Comparison of ENCODE assay signal across 8 cellular contexts in the genomic region with DNA sequence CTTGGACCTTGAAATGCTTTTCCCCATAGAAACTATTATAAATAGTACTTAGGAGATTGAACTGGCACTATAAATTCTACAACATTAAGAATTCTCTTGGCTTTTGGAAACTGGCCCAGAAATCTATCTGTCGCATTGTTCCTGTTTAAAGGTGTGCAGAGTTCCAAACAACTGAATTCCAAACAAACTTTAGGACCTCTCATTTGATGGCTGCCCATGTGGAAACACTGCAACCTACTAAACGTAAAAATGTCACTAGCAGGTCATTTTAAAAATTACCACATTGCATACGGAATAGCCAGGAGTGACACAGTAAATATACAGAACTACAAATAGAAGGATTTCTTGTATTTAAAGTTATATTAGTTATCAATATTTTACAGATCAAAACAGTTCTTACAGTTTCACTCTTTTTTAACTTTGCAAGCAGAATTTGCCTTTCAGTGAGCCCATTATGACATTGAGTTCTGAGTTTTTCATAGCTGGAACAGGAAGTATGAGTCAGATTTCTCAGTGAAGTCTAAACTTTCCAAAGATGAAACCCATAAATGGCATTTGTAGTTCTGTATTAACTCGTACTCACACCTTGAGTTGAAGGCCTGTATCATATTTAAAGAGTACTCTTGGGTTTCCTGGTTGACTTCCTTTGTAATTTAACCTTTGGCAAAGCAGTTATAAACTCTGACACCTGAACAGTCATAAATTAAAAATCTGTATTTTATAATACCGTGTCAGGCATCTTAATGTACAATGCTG.
DNase-seq lines count a peak whose midpoint lies in the region; ATAC-seq and TF ChIP-seq lines count a peak whose summit lies in the region.

No MANE protein-coding gene starts in this region.

- no peak for TF ChIP-seq POLR2A in esophagus muscularis mucosa (IDR thresholded peaks at IDR 0.05; ENCODE audit: low read depth)

- H3K4me1 Mint-ChIP-seq in CD14-positive monocyte = peaks cover 19% of the 10 kb centered on the region

- intact Hi-C loops in esophagus muscularis mucosa (cut with DNase I) (no loop called here), CD14-positive monocyte (cut with micrococcal nuclease) (no loop called here)

- peak overlapping the region in 1 of 7 donors; percentile 35 for H3K27ac Mint-ChIP-seq in CD14-positive monocyte

- DNase-seq in AG09309 (ENCODE audit: low read depth) (peak; percentile 18), OCI-M1 (lab: John Stamatoyannopoulos, UW) (peak; percentile 54), esophagus muscularis mucosa (ENCODE audit: extremely low spot score) (no peak), ureter (ENCODE audit: low spot score) (no peak), nucleus accumbens (lab: John Stamatoyannopoulos, UW) (no peak), CD14-positive monocyte (ENCODE audit: low spot score) (no peak)

- H3K4me1 ChIP-seq in esophagus muscularis mucosa = peaks cover 14 to 31% (median 25%) of the 10 kb centered on the region in 4 donors

- ATAC-seq in GM18520 (IDR thresholded peaks at IDR 0.05; ENCODE audit: unreplicated experiment) = peak; percentile 97
- peak; percentile 94 for ATAC-seq in HG02970 (IDR thresholded peaks at IDR 0.05; ENCODE audit: low FRiP score, unreplicated experiment)

- WGBS in esophagus muscularis mucosa = 34% methylated on average over 5 of the region's 5 CpGs

- no peak overlapping the region for H3K4me3 Mint-ChIP-seq in CD14-positive monocyte

- H3K36me3 ChIP-seq in esophagus muscularis mucosa = no peaks in the 10 kb centered on the region

- peaks cover 0 to 2% of the 10 kb centered on the region in 2 donors for H3K36me3 Mint-ChIP-seq in CD14-positive monocyte

- TF ChIP-seq CTCF in AG09309 (IDR thresholded peaks at IDR 0.05; ENCODE audit: control insufficient read depth, insufficient read depth, low read depth, low read length, missing control alignments) (no peak), esophagus muscularis mucosa (IDR thresholded peaks at IDR 0.05) (no peak), CD14-positive monocyte (IDR thresholded peaks at IDR 0.05) (no peak)

- H3K4me3 ChIP-seq in AG09309 (ENCODE audit: control insufficient read depth, low read depth, low read length) = no peak overlapping the region
- no peak overlapping the region for H3K4me3 ChIP-seq in esophagus muscularis mucosa

- peak overlapping the region; percentile 1 to 44 (median 20) for H3K27ac ChIP-seq in esophagus muscularis mucosa (replicated peaks in 1 of 4)

- TF ChIP-seq EP300 in esophagus muscularis mucosa (IDR thresholded peaks at IDR 0.05) = no peak

- no peaks in the 10 kb centered on the region for H3K9me3 ChIP-seq in esophagus muscularis mucosa

- no peaks in the 10 kb centered on the region for H3K27me3 ChIP-seq in esophagus muscularis mucosa

- peaks cover 0 to 1% (median 0%) of the 10 kb centered on the region in 3 donors for H3K27me3 Mint-ChIP-seq in CD14-positive monocyte (ENCODE audit: low read depth in 3 of 3)

- H3K9me3 Mint-ChIP-seq in CD14-positive monocyte = no peaks in the 10 kb centered on the region

Comparison
In these comparisons a context has a peak if more than half of its experiments do, and no peak if none do; other contexts are left out.
1. DNase-seq: peak in AG09309 (single experiment) and OCI-M1 (single experiment); none in esophagus muscularis mucosa (single experiment), ureter (single experiment), nucleus accumbens (0 of 56) and CD14-positive monocyte (single experiment).